Comparison of ENCODE assay signal across 31 cellular contexts in genomic region chr5:9610969-9611368, GRCh38. TPM values are rescaled to one million over a fixed set of nuclear protein-coding genes. Genes with fewer than 3 reads are reported as not detected.
DNase-seq lines count a peak whose midpoint lies in the region; ATAC-seq, FAIRE-seq and TF ChIP-seq lines count a peak whose summit lies in the region.
"Had no signal": no experiment of that assay in that cellular context is flagged by ENCODE, and none has a peak within 500 bp of the region (broad histone marks: within the 10 kb centered on the region; RNA-seq: fewer than 3 reads in every experiment).

No MANE protein-coding gene starts in this region.

- H3K4me3 ChIP-seq in cardiac muscle cell (no peak overlapping the region), A549 (no peak overlapping the region)
- H3K4me3 ChIP-seq: BLaER1, GM12878 had no signal

- no peaks in the 10 kb centered on the region for H3K36me3 ChIP-seq in cardiac muscle cell
- H3K36me3 ChIP-seq: BE2C, BLaER1 had no signal

- POLR2A ChIA-PET in A549 (lab: Yijun Ruan, JAX), result no interaction called here

- ATAC-seq in A549 (no peak), GM18861 (IDR thresholded peaks at IDR 0.05; ENCODE audit: unreplicated experiment) (no peak)
- ATAC-seq: GM12878 had no signal

- peaks cover 8% of the 10 kb centered on the region for H3K4me1 ChIP-seq in cardiac muscle cell (ENCODE audit: low read depth)
- no peaks in the 10 kb centered on the region for H3K4me1 ChIP-seq in A549
- H3K4me1 ChIP-seq: BE2C, BLaER1 had no signal

- CTCF ChIA-PET in A549 (lab: Yijun Ruan, JAX), result interaction anchor here (0.8 to 1.5 kb wide), 2 partner anchors 9 to 16 kb away, joined by 4 to 5 read pairs; no protein-coding TSS in a partner anchor

- no peak for TF ChIP-seq CTCF in cardiac muscle cell (IDR thresholded peaks at IDR 0.05; ENCODE audit: low read depth, low read length)
- TF ChIP-seq CTCF in A549 (IDR thresholded peaks at IDR 0.05), result no peak

- intact Hi-C loops in cardiac septum (cut with DNase I), result loop anchor here (10.0 kb wide), 2 partner anchors 246 to 456 kb away; no protein-coding TSS in a partner anchor

- FAIRE-seq in A549 (lab: Jason Lieb, UNC), result no peak
- FAIRE-seq in RCC 7860 (lab: Jason Lieb, UNC), result peak; percentile 52
- FAIRE-seq: GM12878, GM12892, GM18507, GM19239 had no signal

- TF ChIP-seq EP300 in A549 (IDR thresholded peaks at IDR 0.05), result no peak

- H3K27ac ChIP-seq in cardiac muscle cell (peak overlapping the region; percentile 74), A549 (no peak overlapping the region)
- H3K27ac ChIP-seq: 22Rv1, BLaER1 had no signal

- H3K9me3 ChIP-seq in cardiac muscle cell (ENCODE audit: low read depth) (no peaks in the 10 kb centered on the region), A549 (no peaks in the 10 kb centered on the region)
- H3K9me3 ChIP-seq: BE2C had no signal

- TF ChIP-seq POLR2A in A549 (IDR thresholded peaks at IDR 0.05; ENCODE audit: low read length), result no peak

- DNase-seq in cardiac muscle cell (ENCODE audit: low read depth in 1 of 2, low spot score in 1 of 2) (no peak), cardiac septum (ENCODE audit: low spot score) (no peak), A549 (ENCODE audit: low read depth in 1 of 2, low spot score in 1 of 2) (no peak), RCC 7860 (ENCODE audit: low spot score) (no peak), MV-4-11 (lab: John Stamatoyannopoulos, UW) (no peak)
- DNase-seq: ACHN; BE2C; C1 segment of cervical spinal cord; CD4-positive, alpha-beta memory T cell; CD4-positive, CD25-positive, alpha-beta regulatory T cell; CD8-positive, alpha-beta memory T cell; COR-L47; DMS 273 treated with DMSO at 0.1 percent for 48 hours; DMS153; DMS53; DMS79; DND-41; EL; GDM1 had no signal

- WGBS in A549 (ENCODE audit: missing lambda C conversion rate), result 8% methylated on average over 2 of the region's 2 CpGs

- TF ChIP-seq RAD21 in A549 (conservative IDR thresholded peaks at IDR 0.05 in 1 of 2, IDR thresholded peaks at IDR 0.05 in 1 of 2), result no peak

- H3K27me3 ChIP-seq in cardiac muscle cell, result no peaks in the 10 kb centered on the region
- H3K27me3 ChIP-seq: BE2C, BLaER1 had no signal

- H3K4me2 ChIP-seq in A549, result no peak overlapping the region
- H3K4me2 ChIP-seq: BLaER1 had no signal

TF ChIP-seq in A549, 52 proteins besides CTCF, POLR2A, EP300 and RAD21:
- TF ChIP-seq MAFK (IDR thresholded peaks at IDR 0.05; ENCODE audit: partially characterized antibody) (peak; percentile 49), ZC3H11A (IDR thresholded peaks at IDR 0.05) (no peak)

RNA-seq across cellular contexts. Expression of gene TAS2R1, which starts 19.2 kb away (rescaled TPM):
- total RNA-seq in cardiac muscle cell (not detected in 2 replicates), cardiac septum (not detected)
- polyA plus RNA-seq in cardiac muscle cell (not detected in 2 replicates), A549 (2011; rRNA removed) (not detected in 2 replicates), A549 (2017; fragmentation: RNase III; extraction: RNeasy Plus Mini Kit Qiagen cat#74134 plus additional on column Dnase treatment) (not detected in 3 replicates)
- not detected in 2 replicates for polyA plus RNA-seq in A549 (2012; cell fraction: cytosol; rRNA removed)
- not detected in 2 replicates for polyA plus RNA-seq in A549 (2012; cell fraction: nucleus; rRNA removed)
- polyA minus RNA-seq in A549 (2011; rRNA and poly(A)+ RNA removed), result not detected in 2 replicates
- total RNA-seq: A172; A673; CD4-positive, alpha-beta memory T cell; CD4-positive, CD25-positive, alpha-beta regulatory T cell; CD8-positive, alpha-beta memory T cell; Daoy; G401; GM12878 had no signal
- polyA plus RNA-seq: CD14-positive monocyte; CD4-positive, CD25-positive, alpha-beta regulatory T cell; CD8-positive, alpha-beta memory T cell; GM12878 had no signal
